In the genomic region with DNA sequence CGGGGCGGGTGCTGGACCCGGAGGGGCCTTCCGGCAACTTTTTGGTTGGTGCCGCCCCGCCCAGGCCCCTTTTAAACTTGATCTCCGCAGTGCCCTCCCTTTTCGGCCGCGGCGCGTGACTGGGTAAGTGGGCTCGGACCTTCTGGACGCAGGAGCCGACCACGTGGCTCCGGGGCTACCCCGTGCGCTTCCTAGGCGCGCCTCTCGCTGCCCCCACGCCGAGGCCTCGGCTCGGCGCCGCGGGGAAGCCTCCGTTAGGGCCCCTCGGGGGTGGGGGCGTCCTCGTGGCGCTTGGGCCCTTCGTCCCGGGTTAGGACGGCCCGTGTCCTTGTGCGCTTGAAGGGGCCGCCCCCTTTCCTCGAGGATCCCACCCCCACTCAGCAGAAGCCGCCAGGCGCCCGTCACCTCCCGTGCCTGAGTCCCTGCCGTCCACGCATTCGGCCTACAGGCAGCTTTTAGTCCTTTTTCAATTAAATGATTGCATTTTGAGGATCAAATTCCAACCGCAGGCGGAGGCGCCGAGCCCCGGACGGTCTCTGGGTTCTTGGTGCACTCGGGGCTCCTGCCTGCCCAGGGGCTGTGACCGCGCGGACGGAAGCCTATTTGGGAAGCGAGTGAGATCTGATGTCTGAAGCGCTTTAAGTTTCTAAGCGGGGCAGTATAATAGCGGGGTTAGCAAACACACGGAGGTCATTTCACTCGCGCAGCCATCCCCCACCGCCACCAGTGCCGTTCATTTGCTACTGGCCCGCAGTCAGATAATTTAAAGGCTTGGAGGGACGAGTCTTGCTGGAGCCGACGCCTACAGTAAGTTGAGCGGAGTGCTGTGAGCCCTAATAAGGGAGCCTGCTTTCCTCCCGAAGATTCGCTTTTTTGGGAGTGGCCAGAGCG, we compare ENCODE assay signal across 8 cellular contexts. TPM values are rescaled to one million over a fixed set of nuclear protein-coding genes. Genes with fewer than 3 reads are reported as not detected.
A peak's percentile ranks its signal among the peaks of the same experiment; 100 is the strongest.
DNase-seq lines count a peak whose midpoint lies in the region; ATAC-seq and TF ChIP-seq lines count a peak whose summit lies in the region.

No MANE protein-coding gene starts in this region.

- peak overlapping the region; percentile 83 for H3K18ac ChIP-seq in IMR-90 (ENCODE audit: low read depth, low read length)

- no TSS peak for BruUV-seq in IMR-90 (replicated peaks; lab: Mats Ljungman, UMichigan)

- H3K27me3 ChIP-seq in IMR-90 (ENCODE audit: control insufficient read depth, insufficient read depth, low read length) = no peaks in the 10 kb centered on the region
- no peaks in the 10 kb centered on the region for H3K27me3 ChIP-seq in left ventricle myocardium inferior (ENCODE audit: low read depth)
- H3K27me3 ChIP-seq in uterus = no peaks in the 10 kb centered on the region

- peak overlapping the region; percentile 80 for H3K27ac ChIP-seq in IMR-90 (ENCODE audit: insufficient read depth, low read length)
- peak overlapping the region; percentile 97 for H3K27ac ChIP-seq in left ventricle myocardium inferior (replicated peaks)
- peak overlapping the region; percentile 97 to 98 for H3K27ac ChIP-seq in uterus

- H3K36me3 ChIP-seq in IMR-90 (ENCODE audit: control insufficient read depth, insufficient read depth, low read length) (no peaks in the 10 kb centered on the region; the same call in 1 of the 2 replicates), left ventricle myocardium inferior (peaks cover 28% of the 10 kb centered on the region), uterus (no peaks in the 10 kb centered on the region)

- H3K23ac ChIP-seq in IMR-90 (ENCODE audit: low read depth, low read length) = peak overlapping the region; percentile 97

- peak overlapping the region; percentile 78 for H2BK120ac ChIP-seq in IMR-90 (ENCODE audit: low read depth, low read length)

- peak overlapping the region; percentile 98 for H2AK9ac ChIP-seq in IMR-90 (replicated peaks; ENCODE audit: low read depth, low read length, poor library complexity)

- H2AFZ ChIP-seq in IMR-90 (replicated peaks; ENCODE audit: low read length, poor library complexity) = peak overlapping the region; percentile 87

- peaks cover 9% of the 10 kb centered on the region for H3K9me1 ChIP-seq in IMR-90 (ENCODE audit: insufficient read depth, low read length)

- TF ChIP-seq POLR2A in IMR-90 (IDR thresholded peaks at IDR 0.05; ENCODE audit: low read depth, low read length) = peak; percentile 91
- peak; percentile 43 to 66 for TF ChIP-seq POLR2A in uterus (IDR thresholded peaks at IDR 0.05)

- intact Hi-C loops in IMR-90 (cut with micrococcal nuclease) (loop anchor here (1.0 to 5.0 kb wide), 6 partner anchors 32 to 294 kb away; partner anchors contain the start of gene TOMM7), left ventricle myocardium inferior (cut with micrococcal nuclease) (loop anchor here (5.0 to 10.0 kb wide), 3 partner anchors 160 to 292 kb away; partner anchors contain the start of gene HYCC1), uterus (cut with DNase I; ENCODE audit: low total_unique reads) (no loop called here)

- peak overlapping the region; percentile 97 for H3K14ac ChIP-seq in IMR-90 (replicated peaks; ENCODE audit: low read depth, low read length)

- no peak for TF ChIP-seq CTCF in IMR-90 (conservative IDR thresholded peaks at IDR 0.05; ENCODE audit: low read depth, low read length)
- peak; percentile 95 for TF ChIP-seq CTCF in left ventricle myocardium inferior (IDR thresholded peaks at IDR 0.05; ENCODE audit: borderline replicate concordance)
- TF ChIP-seq CTCF in uterus (IDR thresholded peaks at IDR 0.05) = peak in 2 of 4 experiments; percentile 51

- H4K91ac ChIP-seq in IMR-90 (ENCODE audit: insufficient read depth, low read depth, low read length) = peak overlapping the region; percentile 92

- H3K4me1 ChIP-seq in IMR-90 (ENCODE audit: control insufficient read depth, insufficient read depth, low read length) = peaks cover 11% of the 10 kb centered on the region
- H3K4me1 ChIP-seq in left ventricle myocardium inferior = peaks cover 52% of the 10 kb centered on the region
- H3K4me1 ChIP-seq in uterus = no peaks in the 10 kb centered on the region

- H3K4ac ChIP-seq in IMR-90 (ENCODE audit: low read depth, low read length) = peak overlapping the region; percentile 91

- POLR2A ChIA-PET in IMR-90 (lab: Charles Lee; ENCODE audit: unreplicated experiment) = no interaction called here

- H3K9me3 Mint-ChIP-seq in activated naive CD8-positive, alpha-beta T cell treated with anti-CD3 and anti-CD28 coated beads, Interleukin-2, amount 50 U/mL, for 24 hours = no peaks in the 10 kb centered on the region

- H3K27me3 Mint-ChIP-seq in activated naive CD8-positive, alpha-beta T cell treated with anti-CD3 and anti-CD28 coated beads, Interleukin-2, amount 50 U/mL, for 24 hours = peaks cover 3% of the 10 kb centered on the region

- H3K4me1 Mint-ChIP-seq in activated naive CD8-positive, alpha-beta T cell treated with anti-CD3 and anti-CD28 coated beads, Interleukin-2, amount 50 U/mL, for 24 hours = peaks cover 39% of the 10 kb centered on the region

- dilution Hi-C loops in IMR-90 (cut with HindIII; ENCODE audit: low sequenced_read_pairs, unreplicated experiment) = no loop called here

- H3K79me1 ChIP-seq in IMR-90 (ENCODE audit: low read depth in 1 of 2, low read length in 2 of 2) = peaks cover 3 to 18% of the 10 kb centered on the region in 2 experiments; a peak in 3 of 4 replicates

- peak overlapping the region; percentile 97 for H3K27ac Mint-ChIP-seq in activated naive CD8-positive, alpha-beta T cell treated with anti-CD3 and anti-CD28 coated beads, Interleukin-2, amount 50 U/mL, for 24 hours

- H3K56ac ChIP-seq in IMR-90 (ENCODE audit: extremely low read depth, insufficient read depth, low read length) = peak overlapping the region; percentile 95

- no peaks in the 10 kb centered on the region for H3K9me3 ChIP-seq in IMR-90 (ENCODE audit: control insufficient read depth, insufficient read depth, low read length)
- no peaks in the 10 kb centered on the region for H3K9me3 ChIP-seq in left ventricle myocardium inferior (replicated peaks)
- no peaks in the 10 kb centered on the region for H3K9me3 ChIP-seq in uterus

- H3K4me2 ChIP-seq in IMR-90 (ENCODE audit: low read depth, low read length) = peak overlapping the region; percentile 85

- peak; percentile 47 for DNase-seq in G401 (ENCODE audit: low spot score)
- peak; percentile 89 for DNase-seq in IMR-90
- peak; percentile 88 for DNase-seq in activated naive CD8-positive, alpha-beta T cell treated with anti-CD3 and anti-CD28 coated beads, Interleukin-2, amount 50 U/mL, for 24 hours
- DNase-seq in left ventricle myocardium inferior = peak; percentile 92
- peak; percentile 42 for DNase-seq in putamen (ENCODE audit: low spot score)
- peak; percentile 91 to 95 for DNase-seq in uterus

- CTCF ChIA-PET in IMR-90 (lab: Yijun Ruan, JAX) = no interaction called here

- in situ Hi-C loops in G401 (cut with HindIII; ENCODE audit: low sequenced_read_pairs) (no loop called here), IMR-90 (cut with MboI; ENCODE audit: low sequenced_read_pairs) (no loop called here)

- peak overlapping the region; percentile 94 for H3K4me3 Mint-ChIP-seq in activated naive CD8-positive, alpha-beta T cell treated with anti-CD3 and anti-CD28 coated beads, Interleukin-2, amount 50 U/mL, for 24 hours

- peak overlapping the region; percentile 69 for H4K5ac ChIP-seq in IMR-90 (ENCODE audit: low read depth, low read length)

- H4K8ac ChIP-seq in IMR-90 (ENCODE audit: low read depth in 2 of 2, low read length in 2 of 2) = peak overlapping the region; percentile 94 to 96

- H3K9ac ChIP-seq in IMR-90 (ENCODE audit: low read depth, low read length) = peak overlapping the region; percentile 97

- ATAC-seq in GM21619 (IDR thresholded peaks at IDR 0.05; ENCODE audit: unreplicated experiment) (peak; percentile 80), IMR-90 (ENCODE audit: low read depth) (peak; percentile 78), SK-N-SH treated with all-trans-retinoic acid at 6 μM for 48 hours (peak; percentile 65)
- ATAC-seq in activated naive CD8-positive, alpha-beta T cell treated with anti-CD3 and anti-CD28 coated beads, Interleukin-2, amount 50 U/mL, for 24 hours = peak; percentile 82

- TF ChIP-seq RAD21 in IMR-90 (IDR thresholded peaks at IDR 0.05; ENCODE audit: low read length) = no peak; the same call in 1 of the 2 replicates

- H3K4me3 ChIP-seq in IMR-90 (ENCODE audit: insufficient read depth, low read depth, low read length) (peak overlapping the region; percentile 68), left ventricle myocardium inferior (peak overlapping the region; percentile 95), uterus (peak overlapping the region; percentile 76 to 92)

- H2AK5ac ChIP-seq in IMR-90 (ENCODE audit: low read depth, low read length) = peak overlapping the region; percentile 92

- peaks cover 47% of the 10 kb centered on the region for H3K36me3 Mint-ChIP-seq in activated naive CD8-positive, alpha-beta T cell treated with anti-CD3 and anti-CD28 coated beads, Interleukin-2, amount 50 U/mL, for 24 hours (ENCODE audit: low read depth)

- peak overlapping the region; percentile 57; the same call in 2 of the 3 replicates for H2BK15ac ChIP-seq in IMR-90 (ENCODE audit: low read depth, low read length)

- WGBS in IMR-90 (ENCODE audit: extremely low coverage in 2 of 2, insufficient read length in 1 of 2), 2 experiments = 0% methylated on average over 35 of the region's 76 CpGs; no CpG with 5 or more reads in 1 of the 2 experiments

- H2BK5ac ChIP-seq in IMR-90 (ENCODE audit: low read depth, low read length, poor library complexity, severe bottlenecking) = peak overlapping the region; percentile 99

- peak overlapping the region; percentile 18 for H2BK20ac ChIP-seq in IMR-90 (ENCODE audit: low read depth, low read length)

- H4K20me1 ChIP-seq in IMR-90 (ENCODE audit: insufficient read depth, low read length) = peaks cover 7% of the 10 kb centered on the region; the same call in 1 of the 2 replicates

TF ChIP-seq in SK-N-SH treated with all-trans-retinoic acid at 6 μM for 48 hours, 23 proteins besides CTCF, POLR2A, EP300 and RAD21 (continues in another document):
- TF ChIP-seq CREB5 (CRISPR knock-in tag; IDR thresholded peaks at IDR 0.05; ENCODE audit: low read depth) (no peak), ESRRG (CRISPR knock-in tag; IDR thresholded peaks at IDR 0.05) (no peak)

RNA-seq across cellular contexts. Expression of gene TOMM7, which starts 31.8 kb away (rescaled TPM):
- 80.0 and 124 TPM in 2 replicates for total RNA-seq in G401 (2014; rRNA removed; shearing (Covaris generic))
- total RNA-seq in IMR-90 (2012; rRNA removed) (67.2 and 125 TPM in 2 replicates), left ventricle myocardium inferior (563 TPM), uterus (100 to 1,000 TPM in 3 of 4 donors, 10 to 100 TPM in 1; 73.0 to 411 (median 210) TPM)
- polyA plus RNA-seq in IMR-90 (2012; rRNA removed) = 318 and 727 TPM in 2 replicates
- 103 and 199 TPM in 2 replicates for polyA plus RNA-seq in IMR-90 (2012; cell fraction: cytosol; rRNA removed)
- polyA plus RNA-seq in IMR-90 (2012; cell fraction: nucleus; rRNA removed; ENCODE audit: low replicate concordance) = 17.0 and 112 TPM in 2 replicates

Comparison
In these comparisons a context has a peak if more than half of its experiments do, and no peak if none do; other contexts are left out.
1. Peak in every context shown above with its lines: DNase-seq, ATAC-seq, H3K4me3 ChIP-seq and H3K27ac ChIP-seq.
2. DNase-seq: peak in every context shown above with its lines; median percentile 93 in uterus; 92 in left ventricle myocardium inferior; 89 in IMR-90; 88 in activated naive CD8-positive, alpha-beta T cell treated with anti-CD3 and anti-CD28 coated beads, Interleukin-2, amount 50 U/mL, for 24 hours; 47 in G401; 42 in putamen.